Comparison of ENCODE assay signal across 13 cellular contexts in genomic region chr15:95760508-95760907, GRCh38.
DNase-seq lines count a peak whose midpoint lies in the region; ATAC-seq and TF ChIP-seq lines count a peak whose summit lies in the region.
"Had no signal": no experiment of that assay in that cellular context is flagged by ENCODE, and none has a peak within 500 bp of the region (broad histone marks: within the 10 kb centered on the region; RNA-seq: fewer than 3 reads in every experiment).

No MANE protein-coding gene starts in this region.

- H3K27ac Mint-ChIP-seq in immature natural killer cell: no peak overlapping the region
- H3K27ac Mint-ChIP-seq in CD4-positive, alpha-beta memory T cell: no peak overlapping the region
- H3K27ac Mint-ChIP-seq: activated CD4-positive, alpha-beta T cell treated with anti-CD3 and anti-CD28 coated beads for 36 hours; activated naive CD8-positive, alpha-beta T cell had no signal

- no peaks in the 10 kb centered on the region for H3K36me3 Mint-ChIP-seq in immature natural killer cell
- no peaks in the 10 kb centered on the region for H3K36me3 Mint-ChIP-seq in CD4-positive, alpha-beta memory T cell
- H3K36me3 Mint-ChIP-seq: activated naive CD8-positive, alpha-beta T cell had no signal

- no peak overlapping the region for H3K4me3 ChIP-seq in AG10803 (ENCODE audit: low read length)
- H3K4me3 ChIP-seq in WERI-Rb-1 (ENCODE audit: low read depth, low read length): no peak overlapping the region
- H3K4me3 ChIP-seq in CD4-positive, alpha-beta memory T cell (ENCODE audit: low read length in 2 of 2): no peak overlapping the region
- H3K4me3 ChIP-seq: Peyer's patch had no signal

- H3K27ac ChIP-seq in WERI-Rb-1: no peak overlapping the region
- no peak overlapping the region for H3K27ac ChIP-seq in CD4-positive, alpha-beta memory T cell (ENCODE audit: low read depth, low read length)
- H3K27ac ChIP-seq: Peyer's patch had no signal

- DNase-seq in AG10803 (ENCODE audit: low read depth) (peak; percentile 1), HCEC 1CT (peak; percentile 17), WERI-Rb-1 (peak; percentile 57), immature natural killer cell (peak in 2 of 3 donors; percentile 17 to 24)
- no peak for DNase-seq in stimulated activated CD4-positive, alpha-beta T cell treated with anti-CD3 and anti-CD28 coated beads, Interleukin-4, amount 100 ng/mL, for 1 hour
- DNase-seq in CD4-positive, alpha-beta memory T cell: no peak
- DNase-seq: activated CD4-positive, alpha-beta T cell treated with anti-CD3 and anti-CD28 coated beads for 36 hours; left colon; NCI-H2029; Peyer's patch had no signal

- no peaks in the 10 kb centered on the region for H3K9me3 ChIP-seq in WERI-Rb-1 (ENCODE audit: severe bottlenecking)
- no peaks in the 10 kb centered on the region for H3K9me3 ChIP-seq in CD4-positive, alpha-beta memory T cell (ENCODE audit: control insufficient read depth in 1 of 2, low read length in 2 of 2)
- H3K9me3 ChIP-seq: Peyer's patch had no signal

- H3K27me3 ChIP-seq in WERI-Rb-1 (ENCODE audit: insufficient read depth, low read depth, severe bottlenecking): no peaks in the 10 kb centered on the region
- H3K27me3 ChIP-seq in CD4-positive, alpha-beta memory T cell (ENCODE audit: insufficient read depth, low read length): no peaks in the 10 kb centered on the region
- H3K27me3 ChIP-seq: Peyer's patch had no signal

- no peaks in the 10 kb centered on the region for H3K36me3 ChIP-seq in WERI-Rb-1
- H3K36me3 ChIP-seq in CD4-positive, alpha-beta memory T cell (ENCODE audit: insufficient read depth, low read length): no peaks in the 10 kb centered on the region
- H3K36me3 ChIP-seq: Peyer's patch had no signal

- no peak for ATAC-seq in GM18519 (IDR thresholded peaks at IDR 0.05; ENCODE audit: low FRiP score, unreplicated experiment)
- ATAC-seq in HG03095 (IDR thresholded peaks at IDR 0.05; ENCODE audit: unreplicated experiment): no peak
- ATAC-seq: activated CD4-positive, alpha-beta T cell treated with anti-CD3 and anti-CD28 coated beads for 36 hours; left colon had no signal

- no peak overlapping the region for H3K4me3 Mint-ChIP-seq in immature natural killer cell
- H3K4me3 Mint-ChIP-seq in CD4-positive, alpha-beta memory T cell: no peak overlapping the region
- H3K4me3 Mint-ChIP-seq: activated CD4-positive, alpha-beta T cell treated with anti-CD3 and anti-CD28 coated beads for 36 hours; activated naive CD8-positive, alpha-beta T cell had no signal

- H3K4me1 ChIP-seq in CD4-positive, alpha-beta memory T cell (ENCODE audit: insufficient read depth, low read length): no peaks in the 10 kb centered on the region
- H3K4me1 ChIP-seq: Peyer's patch had no signal

- peaks cover 1 to 3% (median 3%) of the 10 kb centered on the region in 3 donors for H3K27me3 Mint-ChIP-seq in immature natural killer cell (ENCODE audit: low read depth in 3 of 3)
- no peaks in the 10 kb centered on the region for H3K27me3 Mint-ChIP-seq in CD4-positive, alpha-beta memory T cell

- CTCF ChIA-PET in CD4-positive, alpha-beta memory T cell (lab: Charles Lee; ENCODE audit: partially characterized antibody): no interaction called here

- POLR2A ChIA-PET in CD4-positive, alpha-beta memory T cell (lab: Charles Lee; ENCODE audit: partially characterized antibody): interaction anchor here (0.6 kb wide), 1 partner anchor 53 kb away, joined by 3 read pairs; no protein-coding TSS in a partner anchor

- H3K9me3 Mint-ChIP-seq in immature natural killer cell: no peaks in the 10 kb centered on the region
- peaks cover 0 to 1% (median 0%) of the 10 kb centered on the region in 8 donors for H3K9me3 Mint-ChIP-seq in CD4-positive, alpha-beta memory T cell

- H3K4me1 Mint-ChIP-seq in immature natural killer cell: peaks cover 0 to 5% of the 10 kb centered on the region in 2 donors
- peaks cover 0 to 1% (median 0%) of the 10 kb centered on the region in 4 donors for H3K4me1 Mint-ChIP-seq in CD4-positive, alpha-beta memory T cell
- H3K4me1 Mint-ChIP-seq: activated CD4-positive, alpha-beta T cell treated with anti-CD3 and anti-CD28 coated beads for 36 hours had no signal

- intact Hi-C loops in CD4-positive, alpha-beta memory T cell (cut with micrococcal nuclease): no loop called here

- no peak for TF ChIP-seq CTCF in AG10803 (conservative IDR thresholded peaks at IDR 0.05; ENCODE audit: low read length)
- TF ChIP-seq CTCF in WERI-Rb-1 (IDR thresholded peaks at IDR 0.05; ENCODE audit: low read depth, low read length): peak; percentile 30; the same call in 1 of the 2 replicates

Comparison
In these comparisons a context has a peak if more than half of its experiments do, and no peak if none do; other contexts are left out.
1. DNase-seq: peak in AG10803 (single experiment), HCEC 1CT (single experiment), WERI-Rb-1 (single experiment) and immature natural killer cell (2 of 3); none in stimulated activated CD4-positive, alpha-beta T cell treated with anti-CD3 and anti-CD28 coated beads, Interleukin-4, amount 100 ng/mL, for 1 hour (single experiment) and CD4-positive, alpha-beta memory T cell (0 of 5).